Comparison of ENCODE assay signal across 11 cellular contexts in the genomic region with DNA sequence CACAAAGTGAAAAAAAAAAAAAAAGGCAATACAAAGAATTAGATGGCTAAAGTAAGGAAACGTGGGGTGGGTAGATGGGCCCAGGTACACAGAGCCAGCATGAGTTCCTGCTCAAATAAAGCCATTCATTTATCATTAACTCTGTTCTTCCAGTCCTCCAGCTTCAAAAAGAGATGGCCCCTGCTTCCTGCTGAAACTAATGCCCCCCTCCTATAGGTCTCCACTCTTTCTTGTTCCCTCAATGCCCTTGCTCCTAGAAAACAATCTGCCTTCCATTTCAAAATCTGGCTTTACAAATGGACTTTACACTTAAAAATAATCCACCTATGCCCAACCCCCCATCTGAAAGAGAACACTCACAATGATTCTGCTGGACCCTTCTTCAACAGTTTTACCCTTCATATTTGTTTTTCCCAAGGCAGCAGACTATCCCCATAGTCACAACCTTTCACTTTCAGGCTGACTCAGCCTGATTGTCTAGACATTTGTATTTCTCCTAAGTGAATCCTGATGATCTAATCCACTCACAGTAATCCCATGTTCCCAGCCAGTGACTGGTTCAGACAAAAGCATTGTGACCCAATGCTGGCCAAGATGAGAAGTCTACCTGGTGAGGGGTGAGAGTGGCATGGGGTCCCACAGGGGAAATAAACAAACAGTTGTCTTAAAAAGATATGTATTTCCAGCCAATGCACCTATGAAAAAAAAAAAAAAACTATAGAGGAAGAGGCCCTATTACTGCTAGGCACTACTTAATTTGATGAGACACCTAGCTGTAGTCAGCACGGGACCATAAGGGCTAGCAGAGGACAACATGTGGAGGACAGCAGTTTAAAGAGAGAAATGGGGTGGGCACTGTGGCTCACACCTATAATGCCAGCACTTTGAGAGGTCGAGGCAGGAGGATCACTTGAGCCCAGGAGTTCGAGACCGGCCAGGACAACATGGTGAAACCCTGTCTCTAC.
DNase-seq lines count a peak whose midpoint lies in the region; TF ChIP-seq lines count a peak whose summit lies in the region.
"Had no signal": no experiment of that assay in that cellular context is flagged by ENCODE, and none has a peak within 500 bp of the region (broad histone marks: within the 10 kb centered on the region; RNA-seq: fewer than 3 reads in every experiment).

No MANE protein-coding gene starts in this region.

- peaks cover 77% of the 10 kb centered on the region for H3K36me3 ChIP-seq in effector memory CD4-positive, alpha-beta T cell (ENCODE audit: control insufficient read depth, insufficient read depth, low read length)

- H3K27me3 ChIP-seq in effector memory CD4-positive, alpha-beta T cell (replicated peaks; ENCODE audit: control insufficient read depth, insufficient read depth, low read length, poor library complexity, severe bottlenecking) = no peaks in the 10 kb centered on the region

- peak overlapping the region; percentile 55 for H3K27ac Mint-ChIP-seq in osteocyte (ENCODE audit: unreplicated experiment)
- H3K27ac Mint-ChIP-seq: WTC11 had no signal

- peak overlapping the region; percentile 11 for H3K27ac ChIP-seq in epithelial cell of prostate
- no peak overlapping the region for H3K27ac ChIP-seq in effector memory CD4-positive, alpha-beta T cell (ENCODE audit: insufficient read depth, low read length, poor library complexity, severe bottlenecking)

- H3K4me3 Mint-ChIP-seq in osteocyte (ENCODE audit: unreplicated experiment) = no peak overlapping the region
- H3K4me3 Mint-ChIP-seq: neural crest cell, WTC11 had no signal

- peaks cover 55% of the 10 kb centered on the region for H3K36me3 Mint-ChIP-seq in osteocyte (ENCODE audit: unreplicated experiment)

- H3K4me1 ChIP-seq in effector memory CD4-positive, alpha-beta T cell (ENCODE audit: control insufficient read depth, insufficient read depth, low read length, poor library complexity, severe bottlenecking) = no peaks in the 10 kb centered on the region

- H3K27me3 Mint-ChIP-seq in osteocyte (ENCODE audit: unreplicated experiment) = no peaks in the 10 kb centered on the region

- no peaks in the 10 kb centered on the region for H3K9me3 ChIP-seq in effector memory CD4-positive, alpha-beta T cell (ENCODE audit: control insufficient read depth, low read length)

- no peaks in the 10 kb centered on the region for H3K9me3 Mint-ChIP-seq in osteocyte (ENCODE audit: unreplicated experiment)
- H3K9me3 Mint-ChIP-seq: neural crest cell, WTC11 had no signal

- no peak overlapping the region for H3K4me3 ChIP-seq in effector memory CD4-positive, alpha-beta T cell (ENCODE audit: insufficient read depth, low read depth, low read length, poor library complexity, severe bottlenecking)

- DNase-seq in ELR (ENCODE audit: low read depth) = peak; percentile 64
- peak; percentile 56 for DNase-seq in NCI-H82 (lab: John Stamatoyannopoulos, UW)
- peak; percentile 79 for DNase-seq in epithelial cell of prostate (ENCODE audit: low read depth, low spot score)
- DNase-seq in osteocyte (ENCODE audit: extremely low spot score, unreplicated experiment) = no peak
- DNase-seq in stimulated activated CD4-positive, alpha-beta T cell treated with anti-CD3 and anti-CD28 coated beads, Interleukin-2, amount 100 ng/mL, for 48 hours = no peak
- no peak for DNase-seq in COLO668 (lab: John Stamatoyannopoulos, UW; ENCODE audit: unreplicated experiment)
- no peak for DNase-seq in NCI-H146 (lab: John Stamatoyannopoulos, UW)
- no peak for DNase-seq in effector memory CD4-positive, alpha-beta T cell
- DNase-seq: NCI-H2171 had no signal

- peaks cover 9% of the 10 kb centered on the region for H3K4me1 Mint-ChIP-seq in osteocyte (ENCODE audit: unreplicated experiment)
- H3K4me1 Mint-ChIP-seq: neural crest cell had no signal

- TF ChIP-seq CTCF in osteocyte (IDR thresholded peaks at IDR 0.05) = no peak

Comparison
In these comparisons a context has a peak if more than half of its experiments do, and no peak if none do; other contexts are left out.
1. DNase-seq: peak in ELR (single experiment), NCI-H82 (single experiment) and epithelial cell of prostate (single experiment); none in osteocyte (single experiment), stimulated activated CD4-positive, alpha-beta T cell treated with anti-CD3 and anti-CD28 coated beads, Interleukin-2, amount 100 ng/mL, for 48 hours (0 of 2), COLO668 (single experiment), NCI-H146 (single experiment) and effector memory CD4-positive, alpha-beta T cell (0 of 3).